In genomic region chr9:135925496-135926133, GRCh38 we compare ENCODE assay signal across 12 cellular contexts. TPM values are rescaled to one million over a fixed set of nuclear protein-coding genes. Genes with fewer than 3 reads are reported as not detected.
A peak's percentile ranks its signal among the peaks of the same experiment; 100 is the strongest.
DNase-seq lines count a peak whose midpoint lies in the region; ATAC-seq lines count a peak whose summit lies in the region.
"Had no signal": no experiment of that assay in that cellular context is flagged by ENCODE, and none has a peak within 500 bp of the region (broad histone marks: within the 10 kb centered on the region; RNA-seq: fewer than 3 reads in every experiment).

No MANE protein-coding gene starts in this region.

- peak; percentile 79 for DNase-seq in activated CD8-positive, alpha-beta memory T cell treated with anti-CD3 and anti-CD28 coated beads for 24 hours
- DNase-seq in activated CD8-positive, alpha-beta memory T cell treated with anti-CD3 and anti-CD28 coated beads, Interleukin-2, amount 50 U/mL, for 4 hours, result no peak
- peak; percentile 72 for DNase-seq in activated naive CD4-positive, alpha-beta T cell treated with anti-CD3 and anti-CD28 coated beads, Interleukin-2, amount 50 U/mL, for 16 hours
- DNase-seq in renal cortical epithelial cell (ENCODE audit: low read depth) (peak; percentile 67), NCI-H446 treated with DMSO at 0.1 percent for 48 hours (lab: John Stamatoyannopoulos, UW) (no peak), Right ventricle myocardium inferior (ENCODE audit: missing footprints) (no peak), NCI-H82 treated with DMSO at 0.1 percent for 48 hours (lab: John Stamatoyannopoulos, UW; ENCODE audit: unreplicated experiment) (no peak)
- peak; percentile 79 for DNase-seq in stimulated activated naive CD8-positive, alpha-beta T cell treated with anti-CD3 and anti-CD28 coated beads, Interleukin-15, Interleukin-2, amounts not matched to agents 100 U/mL and 50 U/mL, for 24 hours
- DNase-seq: activated naive CD8-positive, alpha-beta T cell treated with anti-CD3 and anti-CD28 coated beads, Interleukin-2, amount 10 ng/mL, durations not matched to agents 7 days and 5 days; DMS79 treated with DMSO at 0.1 percent for 48 hours; effector memory CD8-positive, alpha-beta T cell; spleen had no signal

- intact Hi-C loops in Right ventricle myocardium inferior (cut with DNase I), result no loop called here

- ATAC-seq in stimulated activated naive CD8-positive, alpha-beta T cell treated with anti-CD3 and anti-CD28 coated beads, Interleukin-15, Interleukin-2, amounts not matched to agents 100 U/mL and 50 U/mL, for 24 hours, result peak; percentile 55
- no peak for ATAC-seq in Right ventricle myocardium inferior
- ATAC-seq: effector memory CD8-positive, alpha-beta T cell had no signal

RNA-seq across cellular contexts. Expression of gene CAMSAP1, which starts 18.3 kb away (rescaled TPM):
- total RNA-seq in renal cortical epithelial cell (31.6 and 39.8 TPM in 2 replicates), Right ventricle myocardium inferior (17.6 TPM)

RNA-seq across cellular contexts. Expression of gene UBAC1, which starts 35.6 kb away (rescaled TPM):
- 22.1 and 29.1 TPM in 2 replicates for total RNA-seq in renal cortical epithelial cell
- total RNA-seq in Right ventricle myocardium inferior, result 119 TPM

Comparison
In these comparisons a context has a peak if more than half of its experiments do, and no peak if none do; other contexts are left out.
1. DNase-seq: peak in activated CD8-positive, alpha-beta memory T cell treated with anti-CD3 and anti-CD28 coated beads for 24 hours (single experiment), activated naive CD4-positive, alpha-beta T cell treated with anti-CD3 and anti-CD28 coated beads, Interleukin-2, amount 50 U/mL, for 16 hours (single experiment), renal cortical epithelial cell (single experiment) and stimulated activated naive CD8-positive, alpha-beta T cell treated with anti-CD3 and anti-CD28 coated beads, Interleukin-15, Interleukin-2, amounts not matched to agents 100 U/mL and 50 U/mL, for 24 hours (single experiment); none in activated CD8-positive, alpha-beta memory T cell treated with anti-CD3 and anti-CD28 coated beads, Interleukin-2, amount 50 U/mL, for 4 hours (single experiment), NCI-H446 treated with DMSO at 0.1 percent for 48 hours (single experiment), Right ventricle myocardium inferior (single experiment) and NCI-H82 treated with DMSO at 0.1 percent for 48 hours (single experiment).